28 cellular contexts compared by ENCODE assay signal in the genomic region with DNA sequence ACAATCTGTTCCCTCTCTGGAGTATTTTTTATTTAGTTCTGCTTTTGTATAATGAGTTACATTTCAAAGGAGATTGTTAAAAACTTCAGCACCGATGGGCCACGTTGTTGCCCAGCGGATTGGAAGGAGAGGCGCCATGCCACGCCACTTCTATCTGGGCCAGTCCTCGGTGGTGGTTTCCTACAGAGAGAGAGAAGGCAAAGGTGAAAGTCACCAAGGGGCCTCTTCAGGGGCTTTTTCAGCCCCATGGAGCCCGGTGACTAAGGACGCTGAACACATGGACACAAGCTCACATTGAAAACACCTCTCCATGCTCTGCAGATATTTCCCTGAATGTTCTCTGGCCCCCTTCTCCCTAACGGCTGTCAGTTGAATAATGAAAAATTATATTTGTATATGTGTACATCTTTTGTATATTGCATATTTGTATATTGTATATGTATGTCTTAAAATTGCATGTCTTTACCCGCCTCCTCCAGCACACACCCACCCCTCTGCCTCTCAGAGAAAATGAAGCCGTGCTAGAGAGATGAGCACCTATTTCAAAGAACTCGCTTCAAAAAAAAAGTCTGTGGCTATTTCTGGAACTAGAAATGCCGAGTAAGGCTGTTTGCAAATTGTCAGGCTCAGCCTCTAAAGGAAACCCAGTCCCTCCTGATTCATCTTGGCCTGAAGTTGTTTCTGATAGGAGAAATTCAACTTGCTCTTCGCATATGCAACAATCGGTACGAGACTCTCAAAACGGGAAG.
"Had no signal": no experiment of that assay in that cellular context is flagged by ENCODE, and none has a peak within 500 bp of the region (broad histone marks: within the 10 kb centered on the region; RNA-seq: fewer than 3 reads in every experiment).

No MANE protein-coding gene starts in this region.

- ATAC-seq: activated CD8-positive, alpha-beta memory T cell treated with anti-CD3 and anti-CD28 coated beads, Interleukin-2, amount 10 ng/mL, durations not matched to agents 7 days and 5 days; activated naive CD4-positive, alpha-beta T cell treated with anti-CD3 and anti-CD28 coated beads, Interleukin-2, amount 50 U/mL, for 72 hours; gastroesophageal sphincter; left cardiac atrium; left ventricle myocardium superior; right lobe of liver; stimulated activated memory B cell treated with anti-CD40 and anti-IgM and Interleukin-4, amounts not matched to agents 10 μg/mL and 1 μg/mL and 100 μg/mL, for 72 hours; WTC11 had no signal

- DNase-seq: activated CD4-positive, alpha-beta memory T cell treated with anti-CD3 and anti-CD28 coated beads, Interleukin-2, amount 10 ng/mL, durations not matched to agents 7 days and 5 days; activated CD4-positive, alpha-beta T cell treated with anti-CD3 and anti-CD28 coated beads for 1 hour; activated CD4-positive, alpha-beta T cell treated with anti-CD3 and anti-CD28 coated beads, Interleukin-2, amount 10 ng/mL, durations not matched to agents 7 days and 5 days; activated CD8-positive, alpha-beta memory T cell treated with anti-CD3 and anti-CD28 coated beads, Interleukin-2, amount 10 ng/mL, durations not matched to agents 7 days and 5 days; activated naive CD4-positive, alpha-beta T cell; activated T-cell treated with anti-CD3 and anti-CD28 coated beads, Interleukin-2, amount 50 U/mL, for 48 hours; adrenal gland; cerebellar nuclear complex; colonic mucosa; effector memory CD4-positive, alpha-beta T cell; hippocampal formation; left cardiac atrium; left ventricle myocardium superior; naive B cell; nephron progenitor cell; right lobe of liver; stimulated activated CD4-positive, alpha-beta T cell treated with anti-CD3 and anti-CD28 coated beads, Interleukin-4, amount 100 ng/mL, for 24 hours; T-helper 2 cell; tibial artery had no signal

- H3K4me1 ChIP-seq: adrenal gland, ascending aorta, colonic mucosa, gastroesophageal sphincter, right lobe of liver, suprapubic skin, tibial artery had no signal

- H3K9me3 ChIP-seq: adrenal gland, ascending aorta, colonic mucosa, gastroesophageal sphincter, neutrophil, right lobe of liver, suprapubic skin, tibial artery had no signal

- H3K4me3 ChIP-seq: adrenal gland, ascending aorta, cardiac muscle cell, colonic mucosa, gastroesophageal sphincter, right lobe of liver, skin epidermis, suprapubic skin, tibial artery had no signal

- H3K27ac ChIP-seq: adrenal gland, ascending aorta, cardiac muscle cell, colonic mucosa, gastroesophageal sphincter, neutrophil, right lobe of liver, skin epidermis, suprapubic skin, tibial artery had no signal

- H3K27me3 ChIP-seq: adrenal gland, ascending aorta, cardiac muscle cell, colonic mucosa, gastroesophageal sphincter, right lobe of liver, tibial artery had no signal

- H3K36me3 ChIP-seq: adrenal gland, ascending aorta, cardiac muscle cell, colonic mucosa, gastroesophageal sphincter, neutrophil, right lobe of liver, suprapubic skin, tibial artery had no signal
